In genomic region chr3:177491301-177492031, GRCh38 we compare ENCODE assay signal across 12 cellular contexts.
DNase-seq lines count a peak whose midpoint lies in the region; ATAC-seq and TF ChIP-seq lines count a peak whose summit lies in the region.
"Had no signal": no experiment of that assay in that cellular context is flagged by ENCODE, and none has a peak within 500 bp of the region (broad histone marks: within the 10 kb centered on the region; RNA-seq: fewer than 3 reads in every experiment).

No MANE protein-coding gene starts in this region.

- CTCF ChIA-PET in GM10248 (lab: Yijun Ruan, JAX) = interaction anchor here (0.8 to 1.4 kb wide), 4 partner anchors 9 to 22 kb away, joined by 3 to 4 read pairs (median 3); no protein-coding TSS in a partner anchor
- CTCF ChIA-PET in activated CD4-positive, alpha-beta T cell treated with anti-CD3 and anti-CD28 coated beads for 36 hours (lab: Charles Lee) = no interaction called here

- WGBS in sigmoid colon, 2 donors = 62 to 66% methylated on average over 7 of the region's 7 CpGs

- ATAC-seq in left ventricle myocardium superior (peak; percentile 86), GM19467 (IDR thresholded peaks at IDR 0.05; ENCODE audit: unreplicated experiment) (no peak)
- ATAC-seq in activated CD4-positive, alpha-beta T cell treated with anti-CD3 and anti-CD28 coated beads for 36 hours = no peak
- ATAC-seq: naive thymus-derived CD8-positive, alpha-beta T cell; T-helper 17 cell had no signal

- TF ChIP-seq CTCF in sigmoid colon (IDR thresholded peaks at IDR 0.05) (no peak), GM10248 (IDR thresholded peaks at IDR 0.05; ENCODE audit: control extremely low read depth, extremely low read depth, low read depth, missing control alignments) (no peak)

- no peak overlapping the region for H3K4me3 Mint-ChIP-seq in activated CD4-positive, alpha-beta T cell treated with anti-CD3 and anti-CD28 coated beads for 36 hours
- H3K4me3 Mint-ChIP-seq: activated T-helper 1 cell treated with anti-CD3 and anti-CD28 coated beads, Interleukin-12 subunit alpha, Interleukin-12 subunit beta, Interleukin-2, Interleukin-4 antibody, amounts not matched to agents 30 ng/mL and 10 ng/mL and 1 ng/mL, durations not matched to agents 14 hours and 24 hours and 36 hours; naive thymus-derived CD8-positive, alpha-beta T cell; T-helper 17 cell had no signal

- no peak overlapping the region for H3K27ac Mint-ChIP-seq in activated CD4-positive, alpha-beta T cell treated with anti-CD3 and anti-CD28 coated beads for 36 hours
- H3K27ac Mint-ChIP-seq: activated T-helper 1 cell treated with anti-CD3 and anti-CD28 coated beads, Interleukin-12 subunit alpha, Interleukin-12 subunit beta, Interleukin-2, Interleukin-4 antibody, amounts not matched to agents 30 ng/mL and 10 ng/mL and 1 ng/mL, durations not matched to agents 14 hours and 24 hours and 36 hours; T-helper 17 cell had no signal

- H3K4me1 Mint-ChIP-seq in activated CD4-positive, alpha-beta T cell treated with anti-CD3 and anti-CD28 coated beads for 36 hours = peaks cover 16% of the 10 kb centered on the region

- POLR2A ChIA-PET in GM10248 (lab: Yijun Ruan, JAX) = no interaction called here
- POLR2A ChIA-PET in activated CD4-positive, alpha-beta T cell treated with anti-CD3 and anti-CD28 coated beads for 36 hours (lab: Charles Lee) = no interaction called here

- no peak overlapping the region for H3K4me3 ChIP-seq in sigmoid colon

- no peaks in the 10 kb centered on the region for H3K27me3 Mint-ChIP-seq in activated CD4-positive, alpha-beta T cell treated with anti-CD3 and anti-CD28 coated beads for 36 hours
- H3K27me3 Mint-ChIP-seq: naive thymus-derived CD8-positive, alpha-beta T cell; T-helper 17 cell had no signal

- intact Hi-C loops in left ventricle myocardium superior (cut with micrococcal nuclease) = no loop called here
- intact Hi-C loops in sigmoid colon (cut with DNase I) = no loop called here
- intact Hi-C loops in activated CD4-positive, alpha-beta T cell treated with anti-CD3 and anti-CD28 coated beads for 36 hours (cut with DNase I, micrococcal nuclease) = no loop called here

- H3K27me3 ChIP-seq in sigmoid colon = no peaks in the 10 kb centered on the region

- H3K36me3 ChIP-seq in sigmoid colon = no peaks in the 10 kb centered on the region

- peaks cover 0 to 35% (median 28%) of the 10 kb centered on the region in 4 donors for H3K4me1 ChIP-seq in sigmoid colon

- no peak for TF ChIP-seq EP300 in sigmoid colon (IDR thresholded peaks at IDR 0.05)

- H3K27ac ChIP-seq in angular gyrus (ENCODE audit: low read depth, low read length) = peak overlapping the region; percentile 97
- peak overlapping the region in 3 of 4 donors; percentile 21 to 37 (median 25) for H3K27ac ChIP-seq in sigmoid colon

- H3K9me3 ChIP-seq in sigmoid colon = no peaks in the 10 kb centered on the region

- DNase-seq in Kasumi-1 (lab: John Stamatoyannopoulos, UW) (peak; percentile 12 to 13), left ventricle myocardium superior (no peak), sigmoid colon (no peak), GM10248 (ENCODE audit: extremely low spot score) (no peak)
- no peak for DNase-seq in activated CD4-positive, alpha-beta T cell treated with anti-CD3 and anti-CD28 coated beads for 36 hours
- DNase-seq: erythroblast; naive thymus-derived CD8-positive, alpha-beta T cell; NCI-H1048; T-helper 17 cell had no signal

- H3K9me3 Mint-ChIP-seq in activated CD4-positive, alpha-beta T cell treated with anti-CD3 and anti-CD28 coated beads for 36 hours (ENCODE audit: low read depth) = no peaks in the 10 kb centered on the region
- H3K9me3 Mint-ChIP-seq: naive thymus-derived CD8-positive, alpha-beta T cell had no signal

- no peaks in the 10 kb centered on the region for H3K36me3 Mint-ChIP-seq in activated CD4-positive, alpha-beta T cell treated with anti-CD3 and anti-CD28 coated beads for 36 hours (ENCODE audit: low read depth)

- no peak for TF ChIP-seq POLR2A in sigmoid colon (IDR thresholded peaks at IDR 0.05)

Comparison
In these comparisons a context has a peak if more than half of its experiments do, and no peak if none do; other contexts are left out.
1. DNase-seq: peak in Kasumi-1 (2 of 2); none in left ventricle myocardium superior (single experiment), sigmoid colon (single experiment), GM10248 (single experiment) and activated CD4-positive, alpha-beta T cell treated with anti-CD3 and anti-CD28 coated beads for 36 hours (single experiment).